In genomic region chr10:50421026-50421719, GRCh38 we compare ENCODE assay signal across 8 cellular contexts.
DNase-seq lines count a peak whose midpoint lies in the region; ATAC-seq and TF ChIP-seq lines count a peak whose summit lies in the region.

No MANE protein-coding gene starts in this region.

- no peaks in the 10 kb centered on the region for H3K36me3 ChIP-seq in BJ (ENCODE audit: control insufficient read depth, insufficient read depth, low read length)

- H3K27me3 ChIP-seq in BJ (ENCODE audit: control insufficient read depth, insufficient read depth, low read length), result no peaks in the 10 kb centered on the region

- TF ChIP-seq CTCF in BJ (IDR thresholded peaks at IDR 0.05; ENCODE audit: insufficient read depth, low read depth, low read length), result peak; percentile 65

- POLR2A ChIA-PET in BJ (lab: Charles Lee), result no interaction called here

- DNase-seq in BJ (ENCODE audit: low read depth), result no peak
- peak; percentile 51 for DNase-seq in SK-MEL-5 (ENCODE audit: low read depth, low spot score)
- peak; percentile 65 for DNase-seq in dermis blood vessel endothelial cell
- DNase-seq in midbrain (lab: John Stamatoyannopoulos, UW), result peak; percentile 43
- no peak for DNase-seq in NCI-H1417 treated with DMSO at 0.1 percent for 48 hours (lab: John Stamatoyannopoulos, UW)
- no peak for DNase-seq in COR-L47 (lab: John Stamatoyannopoulos, UW)

- CTCF ChIA-PET in BJ (lab: Yijun Ruan, JAX), result interaction anchor here (0.7 to 1.0 kb wide), 4 partner anchors 10 to 201 kb away, joined by 3 to 4 read pairs (median 3); no protein-coding TSS in a partner anchor

- in situ Hi-C loops in SK-MEL-5 (cut with HindIII; ENCODE audit: low pct_unique_long_range_greater_than_20kb, low sequenced_read_pairs), result no loop called here

- no peak overlapping the region for H3K4me3 ChIP-seq in BJ (ENCODE audit: low read depth, low read length)

- ATAC-seq in GM18511 (IDR thresholded peaks at IDR 0.05; ENCODE audit: unreplicated experiment) (peak; percentile 43), HG03135 (IDR thresholded peaks at IDR 0.05; ENCODE audit: unreplicated experiment) (peak; percentile 35)

Comparison
In these comparisons a context has a peak if more than half of its experiments do, and no peak if none do; other contexts are left out.
1. DNase-seq: peak in SK-MEL-5 (single experiment), dermis blood vessel endothelial cell (single experiment) and midbrain (single experiment); none in BJ (single experiment), NCI-H1417 treated with DMSO at 0.1 percent for 48 hours (single experiment) and COR-L47 (single experiment).